In genomic region chr3:59839810-59840515, GRCh38 we compare ENCODE assay signal across 13 cellular contexts.
DNase-seq lines count a peak whose midpoint lies in the region; ATAC-seq and TF ChIP-seq lines count a peak whose summit lies in the region.
"Had no signal": no experiment of that assay in that cellular context is flagged by ENCODE, and none has a peak within 500 bp of the region (broad histone marks: within the 10 kb centered on the region; RNA-seq: fewer than 3 reads in every experiment).

No MANE protein-coding gene starts in this region.

- in situ Hi-C loops in IMR-90 (cut with MboI; ENCODE audit: low sequenced_read_pairs), result no loop called here

- ATAC-seq in GM21825 (IDR thresholded peaks at IDR 0.05; ENCODE audit: unreplicated experiment) (peak; percentile 96), IMR-90 (ENCODE audit: low read depth) (no peak)
- no peak for ATAC-seq in activated CD8-positive, alpha-beta memory T cell treated with anti-CD3 and anti-CD28 coated beads, Interleukin-2, amount 10 ng/mL, durations not matched to agents 7 days and 5 days

- no peak overlapping the region; the same call in 2 of the 3 replicates for H2BK15ac ChIP-seq in IMR-90 (ENCODE audit: low read depth, low read length)

- H3K9me3 Mint-ChIP-seq in activated CD4-positive, alpha-beta T cell treated with anti-CD3 and anti-CD28 coated beads, Interleukin-2, amount 10 ng/mL, durations not matched to agents 24 days and 14 days, result peaks cover 13% of the 10 kb centered on the region
- H3K9me3 Mint-ChIP-seq in activated CD8-positive, alpha-beta memory T cell treated with anti-CD3 and anti-CD28 coated beads, Interleukin-2, amount 10 ng/mL, durations not matched to agents 7 days and 5 days (ENCODE audit: low read depth), result no peaks in the 10 kb centered on the region
- H3K9me3 Mint-ChIP-seq: H9 had no signal

- H3K36me3 ChIP-seq in IMR-90 (ENCODE audit: control insufficient read depth, insufficient read depth, low read length), result no peaks in the 10 kb centered on the region
- H3K36me3 ChIP-seq: neutrophil had no signal

- no peak overlapping the region for H3K9ac ChIP-seq in IMR-90 (ENCODE audit: low read depth, low read length)

- H3K4me3 Mint-ChIP-seq in activated CD4-positive, alpha-beta T cell treated with anti-CD3 and anti-CD28 coated beads, Interleukin-2, amount 10 ng/mL, durations not matched to agents 24 days and 14 days, result no peak overlapping the region
- no peak overlapping the region for H3K4me3 Mint-ChIP-seq in activated CD8-positive, alpha-beta memory T cell treated with anti-CD3 and anti-CD28 coated beads, Interleukin-2, amount 10 ng/mL, durations not matched to agents 7 days and 5 days
- H3K4me3 Mint-ChIP-seq: H9 had no signal

- H4K5ac ChIP-seq in IMR-90 (ENCODE audit: low read depth, low read length), result no peak overlapping the region

- H2BK5ac ChIP-seq in IMR-90 (ENCODE audit: low read depth, low read length, poor library complexity, severe bottlenecking), result no peak overlapping the region

- H3K36me3 Mint-ChIP-seq in activated CD4-positive, alpha-beta T cell treated with anti-CD3 and anti-CD28 coated beads, Interleukin-2, amount 10 ng/mL, durations not matched to agents 24 days and 14 days (ENCODE audit: low read depth), result peaks cover 26% of the 10 kb centered on the region
- no peaks in the 10 kb centered on the region for H3K36me3 Mint-ChIP-seq in activated CD8-positive, alpha-beta memory T cell treated with anti-CD3 and anti-CD28 coated beads, Interleukin-2, amount 10 ng/mL, durations not matched to agents 7 days and 5 days

- H3K4me1 ChIP-seq in IMR-90 (ENCODE audit: control insufficient read depth, insufficient read depth, low read length), result peaks cover 3% of the 10 kb centered on the region; the same call in 1 of the 2 replicates
- H3K4me1 ChIP-seq: foreskin keratinocyte had no signal

- no peak overlapping the region for H2AK9ac ChIP-seq in IMR-90 (replicated peaks; ENCODE audit: low read depth, low read length, poor library complexity)

- no peaks in the 10 kb centered on the region for H3K79me1 ChIP-seq in IMR-90 (ENCODE audit: low read depth in 1 of 2, low read length in 2 of 2)

- TF ChIP-seq POLR2A in IMR-90 (IDR thresholded peaks at IDR 0.05; ENCODE audit: low read depth, low read length), result no peak

- WGBS in IMR-90 (ENCODE audit: extremely low coverage in 2 of 2, insufficient read length in 1 of 2), 2 experiments, result no CpG with 5 or more reads among the region's 1 CpG

- H2BK120ac ChIP-seq in IMR-90 (ENCODE audit: low read depth, low read length), result no peak overlapping the region

- H3K27ac ChIP-seq in IMR-90 (ENCODE audit: insufficient read depth, low read length), result no peak overlapping the region
- H3K27ac ChIP-seq: foreskin keratinocyte, neutrophil had no signal

- H3K9me1 ChIP-seq in IMR-90 (ENCODE audit: insufficient read depth, low read length), result no peaks in the 10 kb centered on the region

- no peak for TF ChIP-seq CTCF in IMR-90 (conservative IDR thresholded peaks at IDR 0.05; ENCODE audit: low read depth, low read length)

- intact Hi-C loops in activated CD4-positive, alpha-beta T cell treated with anti-CD3 and anti-CD28 coated beads, Interleukin-2, amount 10 ng/mL, durations not matched to agents 24 days and 14 days (cut with micrococcal nuclease), result no loop called here
- intact Hi-C loops in IMR-90 (cut with micrococcal nuclease), result no loop called here

- peaks cover 14% of the 10 kb centered on the region for H3K4me1 Mint-ChIP-seq in activated CD4-positive, alpha-beta T cell treated with anti-CD3 and anti-CD28 coated beads, Interleukin-2, amount 10 ng/mL, durations not matched to agents 24 days and 14 days
- peaks cover 13% of the 10 kb centered on the region for H3K4me1 Mint-ChIP-seq in activated CD8-positive, alpha-beta memory T cell treated with anti-CD3 and anti-CD28 coated beads, Interleukin-2, amount 10 ng/mL, durations not matched to agents 7 days and 5 days
- H3K4me1 Mint-ChIP-seq: H9 had no signal

- peak overlapping the region; percentile 24; the same call in 1 of the 2 replicates for H3K14ac ChIP-seq in IMR-90 (replicated peaks; ENCODE audit: low read depth, low read length)

- H3K23ac ChIP-seq in IMR-90 (ENCODE audit: low read depth, low read length), result no peak overlapping the region

- no peak overlapping the region for H2AK5ac ChIP-seq in IMR-90 (ENCODE audit: low read depth, low read length)

- H4K8ac ChIP-seq in IMR-90 (ENCODE audit: low read depth in 2 of 2, low read length in 2 of 2), result 0 out of 4 replicates have a peak overlapping the region, but pooled peaks of 1 of the 2 experiments have one; percentile 28

- H4K91ac ChIP-seq in IMR-90 (ENCODE audit: insufficient read depth, low read depth, low read length), result no peak overlapping the region

- peak overlapping the region; percentile 13 for H3K27ac Mint-ChIP-seq in activated CD4-positive, alpha-beta T cell treated with anti-CD3 and anti-CD28 coated beads, Interleukin-2, amount 10 ng/mL, durations not matched to agents 24 days and 14 days
- H3K27ac Mint-ChIP-seq in activated CD8-positive, alpha-beta memory T cell treated with anti-CD3 and anti-CD28 coated beads, Interleukin-2, amount 10 ng/mL, durations not matched to agents 7 days and 5 days, result no peak overlapping the region
- H3K27ac Mint-ChIP-seq: H9 had no signal

- no peaks in the 10 kb centered on the region for H4K20me1 ChIP-seq in IMR-90 (ENCODE audit: insufficient read depth, low read length)

- H2AFZ ChIP-seq in IMR-90 (replicated peaks; ENCODE audit: low read length, poor library complexity), result no peak overlapping the region

- H3K18ac ChIP-seq in IMR-90 (ENCODE audit: low read depth, low read length), result peak overlapping the region; percentile 83

- no peak overlapping the region for H3K4me3 ChIP-seq in IMR-90 (ENCODE audit: insufficient read depth, low read depth, low read length)

- dilution Hi-C loops in IMR-90 (cut with HindIII; ENCODE audit: low sequenced_read_pairs, unreplicated experiment), result no loop called here

- no peak for DNase-seq in activated CD4-positive, alpha-beta T cell treated with anti-CD3 and anti-CD28 coated beads, Interleukin-2, amount 10 ng/mL, durations not matched to agents 24 days and 14 days
- DNase-seq in activated CD4-positive, alpha-beta T cell treated with anti-CD3 and anti-CD28 coated beads, Interleukin-2, amount 50 U/mL, for 1 hour, result no peak
- no peak for DNase-seq in IMR-90
- peak; percentile 71 for DNase-seq in pons (ENCODE audit: low spot score)
- no peak for DNase-seq in NCI-H2081 (lab: John Stamatoyannopoulos, UW)
- no peak for DNase-seq in activated effector memory CD4-positive, alpha-beta T cell treated with Interleukin-2 at 50 U/mL for 16 hours
- DNase-seq in activated CD8-positive, alpha-beta memory T cell treated with anti-CD3 and anti-CD28 coated beads, Interleukin-2, amount 10 ng/mL, durations not matched to agents 7 days and 5 days, result no peak
- DNase-seq: ACHN; activated naive CD4-positive, alpha-beta T cell treated with anti-CD3 and anti-CD28 coated beads, Interleukin-2, amount 50 U/mL, for 16 hours; H9 had no signal

- H3K27me3 Mint-ChIP-seq in activated CD4-positive, alpha-beta T cell treated with anti-CD3 and anti-CD28 coated beads, Interleukin-2, amount 10 ng/mL, durations not matched to agents 24 days and 14 days, result no peaks in the 10 kb centered on the region
- H3K27me3 Mint-ChIP-seq in activated CD8-positive, alpha-beta memory T cell treated with anti-CD3 and anti-CD28 coated beads, Interleukin-2, amount 10 ng/mL, durations not matched to agents 7 days and 5 days, result peaks cover 3% of the 10 kb centered on the region

- POLR2A ChIA-PET in IMR-90 (lab: Charles Lee; ENCODE audit: unreplicated experiment), result no interaction called here

- no peak overlapping the region for H3K4me2 ChIP-seq in IMR-90 (ENCODE audit: low read depth, low read length)

- BruUV-seq in IMR-90 (replicated peaks; lab: Mats Ljungman, UMichigan), result no TSS peak

- no peak overlapping the region; the same call in 1 of the 2 replicates for H3K4ac ChIP-seq in IMR-90 (ENCODE audit: low read depth, low read length)

- CTCF ChIA-PET in IMR-90 (lab: Yijun Ruan, JAX), result interaction anchor here (0.7 kb wide), 1 partner anchor 227 kb away, joined by 7 read pairs; no protein-coding TSS in a partner anchor
- CTCF ChIA-PET in activated CD8-positive, alpha-beta memory T cell treated with anti-CD3 and anti-CD28 coated beads, Interleukin-2, amount 10 ng/mL, durations not matched to agents 7 days and 5 days (lab: Charles Lee), result no interaction called here

- no peaks in the 10 kb centered on the region for H3K9me3 ChIP-seq in IMR-90 (ENCODE audit: control insufficient read depth, insufficient read depth, low read length)
- H3K9me3 ChIP-seq: neutrophil had no signal

- no peak for TF ChIP-seq RAD21 in IMR-90 (IDR thresholded peaks at IDR 0.05; ENCODE audit: low read length)

- peak overlapping the region; percentile 59; the same call in 1 of the 2 replicates for H2BK20ac ChIP-seq in IMR-90 (ENCODE audit: low read depth, low read length)

- no peaks in the 10 kb centered on the region for H3K27me3 ChIP-seq in IMR-90 (ENCODE audit: control insufficient read depth, insufficient read depth, low read length)
- H3K27me3 ChIP-seq: foreskin keratinocyte, neutrophil had no signal

- H3K56ac ChIP-seq in IMR-90 (ENCODE audit: extremely low read depth, insufficient read depth, low read length), result no peak overlapping the region

TF ChIP-seq in IMR-90, 13 proteins besides CTCF, POLR2A, EP300 and RAD21:
- TF ChIP-seq CEBPB (IDR thresholded peaks at IDR 0.05; ENCODE audit: low read depth, low read length), result no peak
- no peak for TF ChIP-seq SMC3 (IDR thresholded peaks at IDR 0.05; ENCODE audit: low read depth, low read length)
